25 cellular contexts compared by ENCODE assay signal in the genomic region with DNA sequence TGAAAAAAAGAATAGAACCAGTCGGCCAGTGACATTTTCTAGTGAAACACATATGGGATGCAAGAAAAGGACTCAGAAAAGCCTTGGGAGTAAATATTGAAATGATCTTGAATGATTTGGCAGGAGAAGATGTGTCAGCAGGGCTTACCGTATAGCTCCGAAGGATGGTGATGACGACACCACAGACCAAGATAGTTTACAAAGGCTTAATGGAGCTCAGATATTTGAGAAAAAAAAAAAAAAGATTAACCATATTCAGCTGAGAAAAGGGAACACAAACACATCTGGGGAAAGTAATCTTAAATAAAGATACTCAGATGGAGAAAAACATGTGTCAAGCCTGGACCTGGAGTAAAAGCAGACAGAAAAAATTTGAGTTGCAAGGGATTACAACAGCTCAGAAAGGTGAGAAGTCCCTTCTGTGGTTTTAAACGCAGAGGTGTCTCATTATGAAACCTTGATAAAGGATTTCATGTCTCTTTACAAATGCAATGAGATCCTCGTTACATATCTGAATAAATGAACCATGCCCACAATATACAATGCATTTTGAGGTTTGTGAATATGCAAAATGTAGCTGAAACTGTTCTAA. TPM values are rescaled to one million over a fixed set of nuclear protein-coding genes. Genes with fewer than 3 reads are reported as not detected.
A peak's percentile ranks its signal among the peaks of the same experiment; 100 is the strongest.
DNase-seq lines count a peak whose midpoint lies in the region; ATAC-seq lines count a peak whose summit lies in the region.
"Had no signal": no experiment of that assay in that cellular context is flagged by ENCODE, and none has a peak within 500 bp of the region (broad histone marks: within the 10 kb centered on the region; RNA-seq: fewer than 3 reads in every experiment).

No MANE protein-coding gene starts in this region.

- H3K4me1 ChIP-seq in mesendoderm (ENCODE audit: control insufficient read depth, low read depth, low read length), result no peaks in the 10 kb centered on the region
- H3K4me1 ChIP-seq: pancreas, SJCRH30, suprapubic skin had no signal

- H3K4me3 ChIP-seq in mesendoderm (ENCODE audit: low read length), result no peak overlapping the region
- H3K4me3 ChIP-seq: pancreas, SJCRH30, suprapubic skin had no signal

- no CpG with 5 or more reads among the region's 6 CpGs for WGBS in mesendoderm (ENCODE audit: extremely low coverage, insufficient coverage, low lambda C conversion rate)

- no peak overlapping the region for H2BK15ac ChIP-seq in mesendoderm (replicated peaks; ENCODE audit: low read depth)

- no peaks in the 10 kb centered on the region for H3K79me1 ChIP-seq in mesendoderm (ENCODE audit: low read length)

- H2BK5ac ChIP-seq in mesendoderm (ENCODE audit: low read length), result no peak overlapping the region

- no peak overlapping the region for H3K4me3 Mint-ChIP-seq in activated naive CD4-positive, alpha-beta T cell treated with anti-CD3 and anti-CD28 coated beads for 36 hours
- H3K4me3 Mint-ChIP-seq in activated naive CD4-positive, alpha-beta T cell treated with anti-CD3 and anti-CD28 coated beads, Interleukin-2, amount 10 ng/mL, durations not matched to agents 7 days and 5 days, result no peak overlapping the region
- H3K4me3 Mint-ChIP-seq in stimulated activated effector memory CD8-positive, alpha-beta T cell treated with anti-CD3 and anti-CD28 coated beads, Interleukin-12 subunit alpha, Interleukin-12 subunit beta, amount 100 ng/mL, for 72 hours, result no peak overlapping the region
- H3K4me3 Mint-ChIP-seq: CD4-positive, alpha-beta T cell; effector memory CD8-positive, alpha-beta T cell; naive B cell; T-helper 1 cell treated with Interleukin-12 subunit alpha and Interleukin-12 subunit beta and Interleukin-4 antibody, amounts not matched to agents 30 μg/mL and 1 μg/mL, for 36 hours had no signal

- peak; percentile 59 for ATAC-seq in HG02852 (IDR thresholded peaks at IDR 0.05; ENCODE audit: unreplicated experiment)
- peak; percentile 75 for ATAC-seq in stimulated activated effector memory CD8-positive, alpha-beta T cell treated with anti-CD3 and anti-CD28 coated beads, Interleukin-12 subunit alpha, Interleukin-12 subunit beta, amount 100 ng/mL, for 72 hours
- ATAC-seq in GM21825 (IDR thresholded peaks at IDR 0.05; ENCODE audit: unreplicated experiment), result no peak
- ATAC-seq: effector memory CD8-positive, alpha-beta T cell; pancreas had no signal

- H3K9me3 Mint-ChIP-seq in activated naive CD4-positive, alpha-beta T cell treated with anti-CD3 and anti-CD28 coated beads for 36 hours, result no peaks in the 10 kb centered on the region
- no peaks in the 10 kb centered on the region for H3K9me3 Mint-ChIP-seq in activated naive CD4-positive, alpha-beta T cell treated with anti-CD3 and anti-CD28 coated beads, Interleukin-2, amount 10 ng/mL, durations not matched to agents 7 days and 5 days
- H3K9me3 Mint-ChIP-seq in stimulated activated effector memory CD8-positive, alpha-beta T cell treated with anti-CD3 and anti-CD28 coated beads, Interleukin-12 subunit alpha, Interleukin-12 subunit beta, amount 100 ng/mL, for 72 hours, result no peaks in the 10 kb centered on the region
- H3K9me3 Mint-ChIP-seq: CD4-positive, alpha-beta T cell; effector memory CD8-positive, alpha-beta T cell; T-helper 1 cell treated with Interleukin-12 subunit alpha and Interleukin-12 subunit beta and Interleukin-4 antibody, amounts not matched to agents 30 μg/mL and 1 μg/mL, for 36 hours had no signal

- H3K27ac Mint-ChIP-seq in activated naive CD4-positive, alpha-beta T cell treated with anti-CD3 and anti-CD28 coated beads for 36 hours, result peak overlapping the region; percentile 5
- no peak overlapping the region for H3K27ac Mint-ChIP-seq in activated naive CD4-positive, alpha-beta T cell treated with anti-CD3 and anti-CD28 coated beads, Interleukin-2, amount 10 ng/mL, durations not matched to agents 7 days and 5 days
- no peak overlapping the region for H3K27ac Mint-ChIP-seq in stimulated activated effector memory CD8-positive, alpha-beta T cell treated with anti-CD3 and anti-CD28 coated beads, Interleukin-12 subunit alpha, Interleukin-12 subunit beta, amount 100 ng/mL, for 72 hours
- H3K27ac Mint-ChIP-seq: CD4-positive, alpha-beta T cell; effector memory CD8-positive, alpha-beta T cell; T-helper 1 cell treated with Interleukin-12 subunit alpha and Interleukin-12 subunit beta and Interleukin-4 antibody, amounts not matched to agents 30 μg/mL and 1 μg/mL, for 36 hours had no signal

- peaks cover 2% of the 10 kb centered on the region for H3K4me1 Mint-ChIP-seq in activated naive CD4-positive, alpha-beta T cell treated with anti-CD3 and anti-CD28 coated beads for 36 hours (ENCODE audit: low read depth)
- H3K4me1 Mint-ChIP-seq in activated naive CD4-positive, alpha-beta T cell treated with anti-CD3 and anti-CD28 coated beads, Interleukin-2, amount 10 ng/mL, durations not matched to agents 7 days and 5 days, result no peaks in the 10 kb centered on the region
- H3K4me1 Mint-ChIP-seq in stimulated activated effector memory CD8-positive, alpha-beta T cell treated with anti-CD3 and anti-CD28 coated beads, Interleukin-12 subunit alpha, Interleukin-12 subunit beta, amount 100 ng/mL, for 72 hours, result peaks cover 6% of the 10 kb centered on the region

- no peak overlapping the region for H3K9ac ChIP-seq in mesendoderm (ENCODE audit: low read length)

- H3K27ac ChIP-seq in mesendoderm (ENCODE audit: low read depth, low read length), result no peak overlapping the region
- H3K27ac ChIP-seq: pancreas, SJCRH30, suprapubic skin, VCaP had no signal

- no peak overlapping the region for H2BK120ac ChIP-seq in mesendoderm (ENCODE audit: low read depth, low read length)

- H3K79me2 ChIP-seq in mesendoderm (ENCODE audit: control insufficient read depth, insufficient read depth, low read length), result no peaks in the 10 kb centered on the region

- no peak overlapping the region for H2AK5ac ChIP-seq in mesendoderm (ENCODE audit: low read length)

- no peak overlapping the region for H4K5ac ChIP-seq in mesendoderm (ENCODE audit: low read length)

- no peaks in the 10 kb centered on the region for H3K36me3 Mint-ChIP-seq in activated naive CD4-positive, alpha-beta T cell treated with anti-CD3 and anti-CD28 coated beads for 36 hours (ENCODE audit: low read depth)
- no peaks in the 10 kb centered on the region for H3K36me3 Mint-ChIP-seq in activated naive CD4-positive, alpha-beta T cell treated with anti-CD3 and anti-CD28 coated beads, Interleukin-2, amount 10 ng/mL, durations not matched to agents 7 days and 5 days
- H3K36me3 Mint-ChIP-seq in stimulated activated effector memory CD8-positive, alpha-beta T cell treated with anti-CD3 and anti-CD28 coated beads, Interleukin-12 subunit alpha, Interleukin-12 subunit beta, amount 100 ng/mL, for 72 hours, result no peaks in the 10 kb centered on the region
- H3K36me3 Mint-ChIP-seq: naive B cell had no signal

- H3K23ac ChIP-seq in mesendoderm (ENCODE audit: low read length), result no peak overlapping the region

- no peak overlapping the region for H3K4ac ChIP-seq in mesendoderm (ENCODE audit: low read depth, low read length)

- CTCF ChIA-PET in activated naive CD4-positive, alpha-beta T cell treated with anti-CD3 and anti-CD28 coated beads for 36 hours (lab: Charles Lee), result interaction anchor here (0.5 to 1.3 kb wide), 3 partner anchors 9 to 77 kb away, joined by 3 read pairs; no protein-coding TSS in a partner anchor
- CTCF ChIA-PET in activated naive CD4-positive, alpha-beta T cell treated with anti-CD3 and anti-CD28 coated beads, Interleukin-2, amount 10 ng/mL, durations not matched to agents 7 days and 5 days (lab: Charles Lee), result no interaction called here

- no peak overlapping the region for H3K56ac ChIP-seq in mesendoderm (ENCODE audit: low read length)

- intact Hi-C loops in activated naive CD4-positive, alpha-beta T cell treated with anti-CD3 and anti-CD28 coated beads for 36 hours (cut with micrococcal nuclease), result no loop called here

- no peak overlapping the region for H3K18ac ChIP-seq in mesendoderm (ENCODE audit: low read length)

- no peaks in the 10 kb centered on the region for H3K36me3 ChIP-seq in mesendoderm (ENCODE audit: control insufficient read depth, insufficient read depth, low read length)
- H3K36me3 ChIP-seq: pancreas, SJCRH30, suprapubic skin had no signal

- DNase-seq in activated naive CD4-positive, alpha-beta T cell treated with anti-CD3 and anti-CD28 coated beads for 36 hours, result no peak
- no peak for DNase-seq in activated naive CD4-positive, alpha-beta T cell treated with anti-CD3 and anti-CD28 coated beads, Interleukin-2, amount 10 ng/mL, durations not matched to agents 7 days and 5 days
- DNase-seq in NCI-H526 treated with DMSO at 0.1 percent for 48 hours (lab: John Stamatoyannopoulos, UW) (peak; percentile 46), mesendoderm (no peak), dedifferentiated amniotic fluid mesenchymal stem cell (ENCODE audit: extremely low spot score) (no peak)
- no peak for DNase-seq in stimulated activated effector memory CD8-positive, alpha-beta T cell treated with anti-CD3 and anti-CD28 coated beads, Interleukin-12 subunit alpha, Interleukin-12 subunit beta, amount 100 ng/mL, for 72 hours (ENCODE audit: low spot score in 2 of 2)
- DNase-seq: activated gamma-delta T cell; aorta; CD4-positive, alpha-beta T cell; cerebellar nuclear complex; effector memory CD8-positive, alpha-beta T cell; islet precursor cell; KBM-7; mammary epithelial cell; MV-4-11; naive B cell; NCI-H2081; NCI-H69; pancreas; SJCRH30 had no signal

- no peaks in the 10 kb centered on the region for H3K27me3 ChIP-seq in mesendoderm (ENCODE audit: insufficient read depth, low read length, poor library complexity)
- H3K27me3 ChIP-seq: pancreas, SJCRH30, suprapubic skin had no signal

- no peak overlapping the region for H4K8ac ChIP-seq in mesendoderm (ENCODE audit: low read depth, low read length)

- H3K27me3 Mint-ChIP-seq in activated naive CD4-positive, alpha-beta T cell treated with anti-CD3 and anti-CD28 coated beads for 36 hours (ENCODE audit: low read depth), result no peaks in the 10 kb centered on the region
- H3K27me3 Mint-ChIP-seq in activated naive CD4-positive, alpha-beta T cell treated with anti-CD3 and anti-CD28 coated beads, Interleukin-2, amount 10 ng/mL, durations not matched to agents 7 days and 5 days, result no peaks in the 10 kb centered on the region

- no peak overlapping the region for H3K4me2 ChIP-seq in mesendoderm (ENCODE audit: low read length)

RNA-seq across cellular contexts. Expression of gene DNAJB9, which starts 36.0 kb away (rescaled TPM):
- total RNA-seq in activated naive CD4-positive, alpha-beta T cell treated with anti-CD3 and anti-CD28 coated beads for 36 hours, result 1 to 10 TPM; 8.2 TPM
- 7.1 TPM for polyA plus RNA-seq in mesendoderm (2013, experiment 1 of 2)
- polyA plus RNA-seq in mesendoderm (2013, experiment 2 of 2), result 6.2 TPM

RNA-seq across cellular contexts. Expression of gene THAP5, which starts 36.2 kb away (rescaled TPM):
- total RNA-seq in activated naive CD4-positive, alpha-beta T cell treated with anti-CD3 and anti-CD28 coated beads for 36 hours, result 10 to 100 TPM; 22.7 to 24.8 TPM
- 16.9 TPM for polyA plus RNA-seq in mesendoderm (2013, experiment 1 of 2)
- polyA plus RNA-seq in mesendoderm (2013, experiment 2 of 2), result 15.5 TPM
